Comparison of ENCODE assay signal across 20 cellular contexts in the genomic region with DNA sequence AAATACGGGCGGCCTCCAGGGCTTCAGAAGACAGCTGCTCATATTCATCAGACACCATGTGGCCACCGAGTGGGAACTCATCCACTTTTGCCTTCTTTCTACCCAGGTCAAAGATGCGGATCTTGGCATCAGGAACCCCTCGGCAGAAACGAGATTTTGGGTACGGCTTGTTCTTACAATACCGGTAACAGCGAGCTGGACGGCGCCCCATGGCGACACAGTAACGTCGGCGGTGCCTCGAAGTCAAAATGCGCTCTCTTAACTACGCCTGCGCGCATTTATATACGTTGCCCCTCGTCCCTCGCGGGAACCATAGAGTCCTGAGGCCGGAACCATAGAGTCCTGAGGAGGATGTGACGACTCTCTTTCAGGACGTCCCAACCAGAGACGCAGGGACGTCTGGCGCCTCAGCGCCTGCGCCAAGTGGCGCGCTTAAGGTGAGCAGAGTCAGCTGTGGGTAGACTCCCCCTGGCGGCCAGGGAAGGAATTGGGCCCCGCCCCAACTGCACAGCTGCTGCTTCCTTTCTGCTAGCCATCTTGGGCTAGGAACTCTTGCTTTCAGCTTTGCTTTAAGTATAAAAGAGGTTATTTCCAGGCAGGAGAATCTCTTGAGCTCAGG. TPM values are rescaled to one million over a fixed set of nuclear protein-coding genes. Genes with fewer than 3 reads are reported as not detected.
DNase-seq lines count a peak whose midpoint lies in the region; ATAC-seq, FAIRE-seq and TF ChIP-seq lines count a peak whose summit lies in the region.
"Had no signal": no experiment of that assay in that cellular context is flagged by ENCODE, and none has a peak within 500 bp of the region (broad histone marks: within the 10 kb centered on the region; RNA-seq: fewer than 3 reads in every experiment).

RPL10L (minus strand) TSS at position 256 of the 619 bp plus-strand sequence; CDS start at position 211, 45 bp downstream.

- H3K36me3 ChIP-seq in kidney (ENCODE audit: control insufficient read depth in 1 of 2, insufficient read depth in 2 of 2, low read length in 2 of 2), result no peaks in the 10 kb centered on the region
- H3K36me3 ChIP-seq: gastroesophageal sphincter, tibial nerve had no signal

- H3K4me3 ChIP-seq in AG09309 (ENCODE audit: control insufficient read depth, low read depth, low read length), result no peak within 1 kb of the TSS
- H3K4me3 ChIP-seq in kidney (ENCODE audit: low read length in 2 of 2), result no peak within 1 kb of the TSS
- H3K4me3 ChIP-seq: gastroesophageal sphincter, tibial nerve had no signal

- H3K4me3 Mint-ChIP-seq in activated T-helper 2 cell treated with anti-CD3 and anti-CD28 coated beads, Interferon-gamma antibody, Interleukin-2, Interleukin-4, amounts not matched to agents 10 μg/mL and 5 μg/mL and 100 μg/mL, durations not matched to agents 14 hours and 24 hours and 36 hours (ENCODE audit: low read depth), result no peak within 1 kb of the TSS
- H3K4me3 Mint-ChIP-seq: activated naive CD4-positive, alpha-beta T cell treated with anti-CD3 and anti-CD28 coated beads for 36 hours; brain had no signal

- H3K36me3 Mint-ChIP-seq in activated T-helper 2 cell treated with anti-CD3 and anti-CD28 coated beads, Interferon-gamma antibody, Interleukin-2, Interleukin-4, amounts not matched to agents 10 μg/mL and 5 μg/mL and 100 μg/mL, durations not matched to agents 14 hours and 24 hours and 36 hours (ENCODE audit: low read depth), result no peaks in the 10 kb centered on the region
- H3K36me3 Mint-ChIP-seq: brain had no signal

- H3K4me1 ChIP-seq in kidney (ENCODE audit: control insufficient read depth in 1 of 2, insufficient read depth in 1 of 2, low read depth in 1 of 2, low read length in 2 of 2), result no peaks in the 10 kb centered on the region
- H3K4me1 ChIP-seq: gastroesophageal sphincter, tibial nerve had no signal

- no peak within 1 kb of the TSS for H3K9ac ChIP-seq in kidney (ENCODE audit: low read length in 2 of 2)

- H3K9me3 ChIP-seq in kidney (ENCODE audit: control insufficient read depth in 1 of 2, low read length in 2 of 2), result no peaks in the 10 kb centered on the region
- H3K9me3 ChIP-seq: gastroesophageal sphincter, tibial nerve had no signal

- intact Hi-C loops in kidney (cut with DNase I), result no loop called here
- intact Hi-C loops in activated T-helper 2 cell treated with anti-CD3 and anti-CD28 coated beads, Interferon-gamma antibody, Interleukin-2, Interleukin-4, amounts not matched to agents 10 μg/mL and 5 μg/mL and 100 μg/mL, durations not matched to agents 14 hours and 24 hours and 36 hours (cut with micrococcal nuclease), result no loop called here

- DNase-seq in AG09309 (ENCODE audit: low read depth) (no peak), RPMI8226 (peak; percentile 56), kidney (peak; percentile 63), cerebellum (ENCODE audit: low spot score) (no peak), COR-L47 (lab: John Stamatoyannopoulos, UW) (no peak)
- DNase-seq in activated T-helper 2 cell treated with anti-CD3 and anti-CD28 coated beads, Interferon-gamma antibody, Interleukin-2, Interleukin-4, amounts not matched to agents 10 μg/mL and 5 μg/mL and 100 μg/mL, durations not matched to agents 14 hours and 24 hours and 36 hours (ENCODE audit: low spot score), result no peak
- DNase-seq: activated naive CD4-positive, alpha-beta T cell treated with anti-CD3 and anti-CD28 coated beads for 36 hours; DMS79 treated with DMSO at 0.1 percent for 48 hours; effector memory CD4-positive, alpha-beta T cell; NCI-H146; SIG-M5 had no signal

- H3K4me1 Mint-ChIP-seq in activated T-helper 2 cell treated with anti-CD3 and anti-CD28 coated beads, Interferon-gamma antibody, Interleukin-2, Interleukin-4, amounts not matched to agents 10 μg/mL and 5 μg/mL and 100 μg/mL, durations not matched to agents 14 hours and 24 hours and 36 hours (ENCODE audit: low read depth), result no peaks in the 10 kb centered on the region
- H3K4me1 Mint-ChIP-seq: brain had no signal

- H3K27ac ChIP-seq in kidney (ENCODE audit: low read depth in 2 of 2, low read length in 2 of 2), result no peak within 1 kb of the TSS
- H3K27ac ChIP-seq: gastroesophageal sphincter, tibial nerve had no signal

- ATAC-seq in GM19463 (IDR thresholded peaks at IDR 0.05; ENCODE audit: unreplicated experiment), result no peak
- ATAC-seq: gastroesophageal sphincter had no signal

- no peaks in the 10 kb centered on the region for H3K27me3 Mint-ChIP-seq in activated T-helper 2 cell treated with anti-CD3 and anti-CD28 coated beads, Interferon-gamma antibody, Interleukin-2, Interleukin-4, amounts not matched to agents 10 μg/mL and 5 μg/mL and 100 μg/mL, durations not matched to agents 14 hours and 24 hours and 36 hours (ENCODE audit: low read depth)
- H3K27me3 Mint-ChIP-seq: brain, progenitor cell of endocrine pancreas had no signal

- no peak for FAIRE-seq in kidney (lab: Jason Lieb, UNC)
- FAIRE-seq: islet of Langerhans, TTC549 had no signal

- H3K27ac Mint-ChIP-seq in activated T-helper 2 cell treated with anti-CD3 and anti-CD28 coated beads, Interferon-gamma antibody, Interleukin-2, Interleukin-4, amounts not matched to agents 10 μg/mL and 5 μg/mL and 100 μg/mL, durations not matched to agents 14 hours and 24 hours and 36 hours, result no peak within 1 kb of the TSS
- H3K27ac Mint-ChIP-seq: activated naive CD4-positive, alpha-beta T cell treated with anti-CD3 and anti-CD28 coated beads for 36 hours; brain had no signal

- TF ChIP-seq CTCF in AG09309 (IDR thresholded peaks at IDR 0.05; ENCODE audit: control insufficient read depth, insufficient read depth, low read depth, low read length, missing control alignments) (peak; percentile 10), GM12874 (IDR thresholded peaks at IDR 0.05; ENCODE audit: insufficient read depth, low read depth, low read length) (peak; percentile 38; the same call in 1 of the 2 replicates), kidney (IDR thresholded peaks at IDR 0.05; ENCODE audit: borderline replicate concordance, extremely low read depth, insufficient read depth) (no peak)

- H3K9me3 Mint-ChIP-seq in activated T-helper 2 cell treated with anti-CD3 and anti-CD28 coated beads, Interferon-gamma antibody, Interleukin-2, Interleukin-4, amounts not matched to agents 10 μg/mL and 5 μg/mL and 100 μg/mL, durations not matched to agents 14 hours and 24 hours and 36 hours, result peaks cover 32% of the 10 kb centered on the region
- H3K9me3 Mint-ChIP-seq: brain had no signal

RNA-seq across cellular contexts. Expression of gene RPL10L, which starts in this region (rescaled TPM):
- not detected for total RNA-seq in kidney
- polyA plus RNA-seq in kidney (ENCODE audit: insufficient read depth, low read depth, low replicate concordance), result not detected
- total RNA-seq in cerebellum, result not detected
- not detected in 2 replicates for total RNA-seq in activated T-helper 2 cell treated with anti-CD3 and anti-CD28 coated beads, Interferon-gamma antibody, Interleukin-2, Interleukin-4, amounts not matched to agents 10 μg/mL and 5 μg/mL and 100 μg/mL, durations not matched to agents 14 hours and 24 hours and 36 hours
- total RNA-seq: activated naive CD4-positive, alpha-beta T cell treated with anti-CD3 and anti-CD28 coated beads for 36 hours; gastroesophageal sphincter; mononuclear cell; progenitor cell of endocrine pancreas; tibial nerve had no signal

Comparison
In these comparisons a context has a peak if more than half of its experiments do, and no peak if none do; other contexts are left out.
1. Peak in DNase-seq in kidney; RNA of the gene not detected or under 1 TPM.